Comparison of ENCODE assay signal across 1 cellular context in the genomic region with DNA sequence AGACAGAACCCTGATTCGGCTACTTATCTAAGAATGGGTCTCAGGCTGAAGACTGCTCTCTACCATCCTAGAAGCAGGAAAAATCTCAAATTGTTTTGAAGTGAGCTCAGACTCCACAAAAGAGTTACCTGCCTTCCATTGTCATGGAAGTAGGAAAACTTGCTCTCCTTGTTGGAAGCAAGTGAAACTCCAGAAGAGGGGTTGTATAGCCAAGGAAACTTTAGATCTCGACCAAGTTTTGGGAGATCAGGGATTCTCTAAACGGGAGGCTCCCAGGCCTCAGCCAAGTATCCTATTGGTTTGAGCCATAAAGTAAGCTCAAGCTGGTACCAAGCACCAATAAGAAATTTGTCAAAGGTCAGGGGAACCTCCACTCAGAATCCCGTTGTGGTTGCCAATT.
TF ChIP-seq lines count a peak whose summit lies in the region.

No MANE protein-coding gene starts in this region.

TF ChIP-seq in WTC11, 78 proteins besides CTCF, POLR2A, EP300 and RAD21 (continued from another document):
- TF ChIP-seq, protein P1, sequence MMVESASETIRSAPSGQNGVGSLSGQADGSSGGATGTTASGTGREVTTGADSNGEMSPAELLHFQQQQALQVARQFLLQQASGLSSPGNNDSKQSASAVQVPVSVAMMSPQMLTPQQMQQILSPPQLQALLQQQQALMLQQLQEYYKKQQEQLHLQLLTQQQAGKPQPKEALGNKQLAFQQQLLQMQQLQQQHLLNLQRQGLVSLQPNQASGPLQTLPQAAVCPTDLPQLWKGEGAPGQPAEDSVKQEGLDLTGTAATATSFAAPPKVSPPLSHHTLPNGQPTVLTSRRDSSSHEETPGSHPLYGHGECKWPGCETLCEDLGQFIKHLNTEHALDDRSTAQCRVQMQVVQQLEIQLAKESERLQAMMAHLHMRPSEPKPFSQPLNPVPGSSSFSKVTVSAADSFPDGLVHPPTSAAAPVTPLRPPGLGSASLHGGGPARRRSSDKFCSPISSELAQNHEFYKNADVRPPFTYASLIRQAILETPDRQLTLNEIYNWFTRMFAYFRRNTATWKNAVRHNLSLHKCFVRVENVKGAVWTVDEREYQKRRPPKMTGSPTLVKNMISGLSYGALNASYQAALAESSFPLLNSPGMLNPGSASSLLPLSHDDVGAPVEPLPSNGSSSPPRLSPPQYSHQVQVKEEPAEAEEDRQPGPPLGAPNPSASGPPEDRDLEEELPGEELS (CRISPR knock-in tag; IDR thresholded peaks at IDR 0.05), result no peak
- TF ChIP-seq, protein P2, sequence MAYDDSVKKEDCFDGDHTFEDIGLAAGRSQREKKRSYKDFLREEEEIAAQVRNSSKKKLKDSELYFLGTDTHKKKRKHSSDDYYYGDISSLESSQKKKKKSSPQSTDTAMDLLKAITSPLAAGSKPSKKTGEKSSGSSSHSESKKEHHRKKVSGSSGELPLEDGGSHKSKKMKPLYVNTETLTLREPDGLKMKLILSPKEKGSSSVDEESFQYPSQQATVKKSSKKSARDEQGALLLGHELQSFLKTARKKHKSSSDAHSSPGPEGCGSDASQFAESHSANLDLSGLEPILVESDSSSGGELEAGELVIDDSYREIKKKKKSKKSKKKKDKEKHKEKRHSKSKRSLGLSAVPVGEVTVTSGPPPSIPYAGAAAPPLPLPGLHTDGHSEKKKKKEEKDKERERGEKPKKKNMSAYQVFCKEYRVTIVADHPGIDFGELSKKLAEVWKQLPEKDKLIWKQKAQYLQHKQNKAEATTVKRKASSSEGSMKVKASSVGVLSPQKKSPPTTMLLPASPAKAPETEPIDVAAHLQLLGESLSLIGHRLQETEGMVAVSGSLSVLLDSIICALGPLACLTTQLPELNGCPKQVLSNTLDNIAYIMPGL (CRISPR knock-in tag; IDR thresholded peaks at IDR 0.05), result no peak
- TF ChIP-seq ESRRA (CRISPR knock-in tag; IDR thresholded peaks at IDR 0.05; ENCODE audit: borderline replicate concordance) (no peak), TCF7 (CRISPR knock-in tag; IDR thresholded peaks at IDR 0.05; ENCODE audit: low read depth) (no peak), OVOL2 (CRISPR knock-in tag; IDR thresholded peaks at IDR 0.05; ENCODE audit: borderline replicate concordance) (no peak)
